In the genomic region with DNA sequence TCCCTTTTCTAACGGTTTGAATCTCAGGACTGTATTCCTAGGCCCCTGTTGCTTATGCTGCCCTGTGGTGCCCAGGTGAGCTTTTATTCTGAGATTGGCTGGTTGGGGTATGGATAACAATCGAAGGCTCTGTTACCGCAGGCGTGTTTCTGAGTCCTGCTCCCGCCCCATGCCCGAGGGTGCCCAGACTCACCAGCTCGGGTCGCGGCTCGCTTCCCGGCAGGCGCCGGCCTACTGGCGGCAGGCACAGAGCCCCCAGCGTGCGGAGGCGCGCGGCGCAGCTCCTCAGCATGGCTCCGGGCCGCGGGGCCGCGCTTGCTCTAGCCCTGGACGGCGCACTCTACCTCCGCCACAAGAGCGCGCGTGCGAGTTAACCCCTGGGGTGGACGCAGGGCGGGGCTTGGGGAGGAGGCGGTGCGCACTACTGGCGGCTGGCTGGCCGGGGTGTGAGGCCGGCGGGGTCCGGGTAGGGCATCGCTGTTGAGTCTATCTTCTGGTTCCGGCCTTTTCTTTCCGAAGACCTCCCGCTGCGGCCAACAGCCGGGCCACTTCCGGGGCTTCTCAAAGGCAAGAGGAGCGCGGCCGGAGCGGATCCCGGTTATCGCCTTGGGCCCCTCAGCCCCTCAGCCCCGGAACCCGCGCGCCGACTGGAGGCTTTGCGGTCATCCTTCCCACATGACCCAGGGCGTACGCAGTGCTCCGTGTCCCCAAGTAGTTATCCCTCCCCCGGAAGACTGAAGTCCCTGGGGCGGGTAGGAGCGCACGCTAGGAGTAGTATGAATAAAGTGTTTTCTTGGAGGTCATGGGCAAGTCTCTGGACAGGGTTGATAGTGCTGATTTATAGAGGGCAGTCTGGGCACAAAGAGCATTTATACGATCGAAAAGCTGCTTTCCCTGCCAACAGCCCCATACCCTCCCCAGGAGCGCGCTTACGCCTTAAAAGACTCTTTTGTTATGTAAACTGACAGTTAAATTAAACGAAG, we compare ENCODE assay signal across 8 cellular contexts. TPM values are rescaled to one million over a fixed set of nuclear protein-coding genes. Genes with fewer than 3 reads are reported as not detected.
A peak's percentile ranks its signal among the peaks of the same experiment; 100 is the strongest.
DNase-seq lines count a peak whose midpoint lies in the region; TF ChIP-seq lines count a peak whose summit lies in the region.

A gene (minus strand): TSS at position 345 of the 983 bp plus-strand sequence. CDS start 53 bp downstream, at position 292.

- peaks cover 21% of the 10 kb centered on the region for H3F3A ChIP-seq in MM.1S (ENCODE audit: insufficient read depth, low read length)

- H3K36me3 ChIP-seq in H7 (replicated peaks; ENCODE audit: control insufficient read depth, insufficient read depth, low read length) (peaks cover 1% of the 10 kb centered on the region; the same call in 1 of the 2 replicates), MM.1S (replicated peaks; ENCODE audit: insufficient read depth, low read length) (no peaks in the 10 kb centered on the region), adipocyte (ENCODE audit: control insufficient read depth, insufficient read depth, low read length, severe bottlenecking) (peaks cover 4% of the 10 kb centered on the region), transverse colon (no peaks in the 10 kb centered on the region)

- H3K9me2 ChIP-seq in MM.1S (replicated peaks; ENCODE audit: insufficient read depth, low read length): no peaks in the 10 kb centered on the region

- intact Hi-C loops in cardiac septum (cut with DNase I): no loop called here
- intact Hi-C loops in transverse colon (cut with DNase I; ENCODE audit: low total_unique reads): no loop called here

- H4K20me1 ChIP-seq in MM.1S (ENCODE audit: insufficient read depth, low read length): no peaks in the 10 kb centered on the region

- peak within 1 kb of the TSS; percentile 65 for H3K4me2 ChIP-seq in MM.1S (ENCODE audit: low read depth, low read length)

- no peaks in the 10 kb centered on the region for H3K27me3 ChIP-seq in H7 (ENCODE audit: control insufficient read depth, insufficient read depth, low read length)
- H3K27me3 ChIP-seq in MM.1S (replicated peaks; ENCODE audit: insufficient read depth, low read length): no peaks in the 10 kb centered on the region
- H3K27me3 ChIP-seq in adipocyte (replicated peaks; ENCODE audit: control insufficient read depth, insufficient read depth, low read length): no peaks in the 10 kb centered on the region
- H3K27me3 ChIP-seq in transverse colon: no peaks in the 10 kb centered on the region

- no peaks in the 10 kb centered on the region for H3K9me3 ChIP-seq in MM.1S (replicated peaks; ENCODE audit: insufficient read depth, low read length)
- peaks cover 12% of the 10 kb centered on the region for H3K9me3 ChIP-seq in adipocyte (ENCODE audit: control insufficient read depth, low read length)
- peaks cover 0 to 3% of the 10 kb centered on the region in 2 donors for H3K9me3 ChIP-seq in transverse colon

- in situ Hi-C loops in transverse colon (cut with MboI; ENCODE audit: low pct_ligation_motif_present in 1 of 4, low pct_unique_long_range_greater_than_20kb in 1 of 4, low sequenced_read_pairs in 3 of 4): loop anchor here in 2 of 4 donors (25.0 kb wide), 1 partner anchor 103 kb away; no protein-coding TSS in a partner anchor

- H3K79me2 ChIP-seq in MM.1S (ENCODE audit: low read length): peaks cover 26% of the 10 kb centered on the region

- H3K4me3 ChIP-seq in H7 (ENCODE audit: insufficient read depth, low read depth, low read length) (peak within 1 kb of the TSS; percentile 81), MM.1S (ENCODE audit: low read length) (peak within 1 kb of the TSS; percentile 80), adipocyte (ENCODE audit: low read length) (peak within 1 kb of the TSS; percentile 93), transverse colon (peak within 1 kb of the TSS; percentile 43 to 72 (median 60))

- DNase-seq in GM03348 (ENCODE audit: low spot score): peak; percentile 99
- peak; percentile 98 for DNase-seq in H7
- peak; percentile 100 for DNase-seq in MM.1S
- peak; percentile 75 for DNase-seq in T follicular helper cell (ENCODE audit: low read depth)
- peak; percentile 97 for DNase-seq in adipocyte (ENCODE audit: low read depth)
- DNase-seq in cardiac septum (ENCODE audit: low spot score): peak; percentile 98
- DNase-seq in pons (ENCODE audit: low spot score): peak; percentile 91
- peak; percentile 98 for DNase-seq in transverse colon

- TF ChIP-seq EP300 in transverse colon (IDR thresholded peaks at IDR 0.05; ENCODE audit: low read depth): no peak

- TF ChIP-seq POLR2A in transverse colon (IDR thresholded peaks at IDR 0.05): peak; percentile 82

- H3K4me1 ChIP-seq in MM.1S (ENCODE audit: low read length) (peaks cover 12% of the 10 kb centered on the region; the same call in 1 of the 2 replicates), adipocyte (ENCODE audit: control insufficient read depth, insufficient read depth, low read length) (peaks cover 19% of the 10 kb centered on the region), transverse colon (peaks cover 0 to 25% (median 6%) of the 10 kb centered on the region in 4 donors)

- peak within 1 kb of the TSS; percentile 76; the same call in 1 of the 2 replicates for H3K27ac ChIP-seq in MM.1S (ENCODE audit: low read length)
- H3K27ac ChIP-seq in transverse colon: peak within 1 kb of the TSS; percentile 85 to 88 (median 87)

- peak within 1 kb of the TSS; percentile 92 for H2AFZ ChIP-seq in MM.1S (ENCODE audit: low read length)

- peak within 1 kb of the TSS; percentile 80 for H3K9ac ChIP-seq in MM.1S (ENCODE audit: low read length)
- peak within 1 kb of the TSS; percentile 99 for H3K9ac ChIP-seq in adipocyte (ENCODE audit: low read length)

- peak; percentile 66 for TF ChIP-seq CTCF in MM.1S (IDR thresholded peaks at IDR 0.05; ENCODE audit: low read length)
- TF ChIP-seq CTCF in transverse colon (IDR thresholded peaks at IDR 0.05): peak in 3 of 5 experiments; percentile 27 to 51 (median 36)

- WGBS in transverse colon (ENCODE audit: low coverage in 1 of 2), 2 donors: 3 to 33% methylated on average over 4 to 51 of the region's 73 CpGs

RNA-seq across cellular contexts. Expression of the gene that starts here (rescaled TPM):
- total RNA-seq in H7 (2014; rRNA removed; shearing (Covaris generic)): 21.4 and 22.6 TPM in 2 replicates
- total RNA-seq in cardiac septum: 15.7 TPM
- total RNA-seq in transverse colon: 10 to 100 TPM in 2 of 4 donors, 1 to 10 TPM in 2; 4.6 to 21.8 (median 9.5) TPM

Comparison
In these comparisons a context has a peak if more than half of its experiments do, and no peak if none do; other contexts are left out.
1. Peak in every context shown above with its lines: DNase-seq, H3K4me3 ChIP-seq and H3K27ac ChIP-seq.